ENCODE assay signal across 8 cellular contexts in the genomic region with DNA sequence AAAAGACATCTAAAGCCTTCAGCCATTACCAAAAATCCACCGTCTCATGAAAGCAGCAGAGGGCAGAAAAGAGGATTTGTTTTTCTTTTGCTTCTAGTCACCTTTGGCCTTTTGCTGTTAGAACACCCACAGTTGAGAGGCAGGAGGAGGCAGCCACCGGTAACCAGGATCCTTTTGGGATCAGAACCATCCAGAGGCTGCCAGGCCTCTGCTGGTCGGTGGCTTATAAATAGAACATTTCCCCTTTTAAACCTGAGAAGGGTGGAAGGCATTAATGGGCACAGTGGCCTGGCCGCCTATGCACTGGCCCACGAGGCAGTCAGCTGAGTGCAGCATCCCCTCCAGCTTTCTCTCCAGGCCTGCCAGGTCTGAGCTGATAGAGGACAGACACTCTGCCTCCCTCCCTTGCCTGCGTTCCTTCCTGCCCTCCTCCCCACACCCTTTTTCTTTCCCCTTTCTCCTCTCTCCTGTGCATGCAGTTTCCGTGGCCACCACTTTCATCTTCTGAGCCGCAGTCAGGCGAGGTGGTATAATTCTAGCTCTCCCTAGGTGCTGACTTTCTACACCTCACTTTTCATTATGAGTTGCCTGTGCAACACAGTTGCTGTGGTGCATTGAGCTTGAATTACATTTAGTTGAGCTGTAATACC.
DNase-seq lines count a peak whose midpoint lies in the region; ATAC-seq and TF ChIP-seq lines count a peak whose summit lies in the region.

No MANE protein-coding gene starts in this region.

- H3K9me3 ChIP-seq in body of pancreas (no peaks in the 10 kb centered on the region), colonic mucosa (no peaks in the 10 kb centered on the region), esophagus squamous epithelium (no peaks in the 10 kb centered on the region)

- peak; percentile 27 for DNase-seq in GM10266 (ENCODE audit: extremely low spot score)
- peak in 3 of 4 donors; percentile 17 to 25 (median 19) for DNase-seq in body of pancreas
- no peak for DNase-seq in osteocyte (ENCODE audit: extremely low spot score, unreplicated experiment)
- no peak for DNase-seq in colonic mucosa
- no peak for DNase-seq in HPDE6-E6E7 (ENCODE audit: extremely low spot score)
- DNase-seq in esophagus squamous epithelium (lab: John Stamatoyannopoulos, UW), result no peak

- ATAC-seq in GM19328 (IDR thresholded peaks at IDR 0.05; ENCODE audit: unreplicated experiment), result peak; percentile 45
- peak; percentile 64 for ATAC-seq in HG03175 (IDR thresholded peaks at IDR 0.05; ENCODE audit: unreplicated experiment)
- peak; percentile 21 for ATAC-seq in body of pancreas

- H3K36me3 Mint-ChIP-seq in osteocyte (ENCODE audit: unreplicated experiment), result no peaks in the 10 kb centered on the region

- WGBS in body of pancreas, 2 donors, result 56 to 66% methylated on average over 9 of the region's 9 CpGs
- WGBS in esophagus squamous epithelium, 2 donors, result 50 to 60% methylated on average over 8 to 9 of the region's 9 CpGs

- H3K9ac ChIP-seq in colonic mucosa (ENCODE audit: low read depth in 2 of 2, low read length in 2 of 2), result no peak overlapping the region

- TF ChIP-seq POLR2A in body of pancreas (IDR thresholded peaks at IDR 0.05) (no peak), esophagus squamous epithelium (IDR thresholded peaks at IDR 0.05) (no peak)

- intact Hi-C loops in body of pancreas (cut with DNase I), result no loop called here
- intact Hi-C loops in colonic mucosa (cut with DNase I), result no loop called here
- intact Hi-C loops in esophagus squamous epithelium (cut with DNase I), result no loop called here

- no peaks in the 10 kb centered on the region for H3K27me3 Mint-ChIP-seq in osteocyte (ENCODE audit: unreplicated experiment)

- no peak overlapping the region for H3K4me3 ChIP-seq in body of pancreas
- H3K4me3 ChIP-seq in colonic mucosa, result no peak overlapping the region
- no peak overlapping the region for H3K4me3 ChIP-seq in esophagus squamous epithelium

- no peak overlapping the region for H3K27ac Mint-ChIP-seq in osteocyte (ENCODE audit: unreplicated experiment)

- H3K4me1 ChIP-seq in body of pancreas (no peaks in the 10 kb centered on the region), colonic mucosa (no peaks in the 10 kb centered on the region), esophagus squamous epithelium (peaks cover 0 to 27% (median 11%) of the 10 kb centered on the region in 3 donors)

- TF ChIP-seq CTCF in GM10266 (IDR thresholded peaks at IDR 0.05; ENCODE audit: control insufficient read depth, insufficient read depth, low read depth, missing control alignments), result no peak
- no peak for TF ChIP-seq CTCF in body of pancreas (IDR thresholded peaks at IDR 0.05)
- peak; percentile 12 for TF ChIP-seq CTCF in osteocyte (IDR thresholded peaks at IDR 0.05)
- no peak for TF ChIP-seq CTCF in colonic mucosa (IDR thresholded peaks at IDR 0.05)
- no peak for TF ChIP-seq CTCF in esophagus squamous epithelium (IDR thresholded peaks at IDR 0.05)

- no peaks in the 10 kb centered on the region for H3K9me3 Mint-ChIP-seq in osteocyte (ENCODE audit: unreplicated experiment)

- peaks cover 15% of the 10 kb centered on the region for H3K4me1 Mint-ChIP-seq in osteocyte (ENCODE audit: unreplicated experiment)

- no peaks in the 10 kb centered on the region for H3K36me3 ChIP-seq in body of pancreas (replicated peaks in 1 of 2; ENCODE audit: insufficient read depth in 1 of 2, low read depth in 2 of 2)
- H3K36me3 ChIP-seq in colonic mucosa, result no peaks in the 10 kb centered on the region
- no peaks in the 10 kb centered on the region for H3K36me3 ChIP-seq in esophagus squamous epithelium

- H3K27ac ChIP-seq in body of pancreas (no peak overlapping the region), colonic mucosa (no peak overlapping the region), esophagus squamous epithelium (peak overlapping the region in 2 of 4 donors; percentile 15 to 26)

- H3K4me3 Mint-ChIP-seq in osteocyte (ENCODE audit: unreplicated experiment), result no peak overlapping the region

- no peaks in the 10 kb centered on the region for H3K27me3 ChIP-seq in body of pancreas
- H3K27me3 ChIP-seq in colonic mucosa, result no peaks in the 10 kb centered on the region
- no peaks in the 10 kb centered on the region for H3K27me3 ChIP-seq in esophagus squamous epithelium

Comparison
In these comparisons a context has a peak if more than half of its experiments do, and no peak if none do; other contexts are left out.
1. DNase-seq: peak in GM10266 (single experiment) and body of pancreas (3 of 4); none in osteocyte (single experiment), colonic mucosa (single experiment), HPDE6-E6E7 (single experiment) and esophagus squamous epithelium (single experiment).
2. Peak in every context shown above with its lines, with median percentiles within 50 percentile points of each other: ATAC-seq.